Comparison of ENCODE assay signal across 21 cellular contexts in genomic region chr11:65942531-65942930, GRCh38. TPM values are rescaled to one million over a fixed set of nuclear protein-coding genes. Genes with fewer than 3 reads are reported as not detected.
A peak's percentile ranks its signal among the peaks of the same experiment; 100 is the strongest.
DNase-seq lines count a peak whose midpoint lies in the region; ATAC-seq and TF ChIP-seq lines count a peak whose summit lies in the region.
"Had no signal": no experiment of that assay in that cellular context is flagged by ENCODE, and none has a peak within 500 bp of the region (broad histone marks: within the 10 kb centered on the region; RNA-seq: fewer than 3 reads in every experiment).

No MANE protein-coding gene starts in this region.

- H2AFZ ChIP-seq in Karpas-422 (ENCODE audit: low read length): no peak overlapping the region
- H2AFZ ChIP-seq: GM23338 had no signal

- H3K9ac ChIP-seq in Karpas-422 (ENCODE audit: low read length): no peak overlapping the region

- H3K4me1 ChIP-seq in Karpas-422 (ENCODE audit: low read length): peaks cover 4% of the 10 kb centered on the region
- H3K4me1 ChIP-seq: HAP-1 had no signal

- H3K36me3 Mint-ChIP-seq in activated T-helper 17 cell treated with anti-CD3 and anti-CD28 coated beads, Interleukin-2, amount 50 U/mL, for 72 hours (ENCODE audit: low read depth): no peaks in the 10 kb centered on the region
- H3K36me3 Mint-ChIP-seq in neural crest cell (ENCODE audit: low read depth): no peaks in the 10 kb centered on the region
- H3K36me3 Mint-ChIP-seq: CD8-positive, alpha-beta memory T cell had no signal

- H3K27me3 ChIP-seq in Karpas-422 (ENCODE audit: low read length): no peaks in the 10 kb centered on the region

- no peak overlapping the region for H3K4me2 ChIP-seq in Karpas-422 (ENCODE audit: low read depth, low read length, poor library complexity, severe bottlenecking)
- H3K4me2 ChIP-seq: GM23338 had no signal

- H4K20me1 ChIP-seq in Karpas-422 (ENCODE audit: insufficient read depth, low read depth, low read length): no peaks in the 10 kb centered on the region

- no peaks in the 10 kb centered on the region for H3K79me2 ChIP-seq in Karpas-422 (ENCODE audit: low read length)

- no peaks in the 10 kb centered on the region for H3K27me3 Mint-ChIP-seq in activated T-helper 17 cell treated with anti-CD3 and anti-CD28 coated beads, Interleukin-2, amount 50 U/mL, for 72 hours
- peaks cover 6% of the 10 kb centered on the region for H3K27me3 Mint-ChIP-seq in neural crest cell (ENCODE audit: low read depth)
- H3K27me3 Mint-ChIP-seq: B cell had no signal

- H3K4me3 ChIP-seq in Karpas-422 (ENCODE audit: low read length): no peak overlapping the region
- H3K4me3 ChIP-seq: GM23338, HAP-1, SK-N-MC had no signal

- H3K4me1 Mint-ChIP-seq in activated T-helper 17 cell treated with anti-CD3 and anti-CD28 coated beads, Interleukin-2, amount 50 U/mL, for 72 hours: peaks cover 8% of the 10 kb centered on the region
- H3K4me1 Mint-ChIP-seq in neural crest cell: peaks cover 18% of the 10 kb centered on the region
- H3K4me1 Mint-ChIP-seq: CD8-positive, alpha-beta memory T cell had no signal

- no peak for DNase-seq in neural crest cell (ENCODE audit: low read depth, low spot score)
- DNase-seq in Karpas-422: no peak
- DNase-seq in NCI-H774 (lab: John Stamatoyannopoulos, UW): no peak
- DNase-seq: CD8-positive, alpha-beta memory T cell; DMS79 treated with DMSO at 0.1 percent for 48 hours; GF-D8; NCI-H1092 treated with DMSO at 0.1 percent for 48 hours; NCI-H1436; NCI-H187; NCI-H2081 treated with DMSO at 0.1 percent for 48 hours; NCI-H2171; NCI-H226; NCI-H510A; SIG-M5 had no signal

- no peak overlapping the region for H3K27ac ChIP-seq in Karpas-422 (ENCODE audit: low read length)
- H3K27ac ChIP-seq: C4-2B, SK-N-MC had no signal

- no peak overlapping the region for H3K4me3 Mint-ChIP-seq in activated T-helper 17 cell treated with anti-CD3 and anti-CD28 coated beads, Interleukin-2, amount 50 U/mL, for 72 hours
- H3K4me3 Mint-ChIP-seq in neural crest cell: no peak overlapping the region
- H3K4me3 Mint-ChIP-seq: B cell; CD8-positive, alpha-beta memory T cell; GM23338 had no signal

- no peaks in the 10 kb centered on the region for H3K36me3 ChIP-seq in Karpas-422 (ENCODE audit: insufficient read depth, low read length)
- H3K36me3 ChIP-seq: HAP-1 had no signal

- ATAC-seq in activated T-helper 17 cell treated with anti-CD3 and anti-CD28 coated beads, Interleukin-2, amount 50 U/mL, for 72 hours (replicated peaks): no peak
- no peak for ATAC-seq in HG03280 (IDR thresholded peaks at IDR 0.05; ENCODE audit: unreplicated experiment)
- ATAC-seq: GM23338 had no signal

- H3K27ac Mint-ChIP-seq in activated T-helper 17 cell treated with anti-CD3 and anti-CD28 coated beads, Interleukin-2, amount 50 U/mL, for 72 hours: peak overlapping the region; percentile 54
- peak overlapping the region; percentile 5 for H3K27ac Mint-ChIP-seq in neural crest cell (ENCODE audit: unreplicated experiment)
- H3K27ac Mint-ChIP-seq: B cell; CD8-positive, alpha-beta memory T cell; GM23338 had no signal

- no peak for TF ChIP-seq CTCF in neural crest cell (conservative IDR thresholded peaks at IDR 0.05)

- no peaks in the 10 kb centered on the region for H3K9me2 ChIP-seq in Karpas-422 (replicated peaks; ENCODE audit: insufficient read depth, low read length)

- no peaks in the 10 kb centered on the region for H3K9me3 Mint-ChIP-seq in activated T-helper 17 cell treated with anti-CD3 and anti-CD28 coated beads, Interleukin-2, amount 50 U/mL, for 72 hours
- H3K9me3 Mint-ChIP-seq in neural crest cell: no peaks in the 10 kb centered on the region
- H3K9me3 Mint-ChIP-seq: CD8-positive, alpha-beta memory T cell; GM23338 had no signal

- H3K9me3 ChIP-seq in Karpas-422 (ENCODE audit: low read length): no peaks in the 10 kb centered on the region
- H3K9me3 ChIP-seq: HAP-1 had no signal

RNA-seq across cellular contexts. Expression of gene TSGA10IP, which starts 2.7 kb away (rescaled TPM):
- not detected for total RNA-seq in activated T-helper 17 cell treated with anti-CD3 and anti-CD28 coated beads, Interleukin-2, amount 50 U/mL, for 72 hours
- 1.8 and 2.7 TPM in 2 replicates for total RNA-seq in neural crest cell
- not detected in 2 replicates for total RNA-seq in Karpas-422 (2014; rRNA removed; shearing (Covaris generic); ENCODE audit: low replicate concordance)
- total RNA-seq: B cell; CD8-positive, alpha-beta memory T cell had no signal

RNA-seq across cellular contexts. Expression of gene SART1, which starts 19.0 kb away (rescaled TPM):
- total RNA-seq in activated T-helper 17 cell treated with anti-CD3 and anti-CD28 coated beads, Interleukin-2, amount 50 U/mL, for 72 hours: 10 to 100 TPM; 44.7 to 51.3 TPM
- total RNA-seq in neural crest cell: 64.7 and 66.4 TPM in 2 replicates
- total RNA-seq in Karpas-422 (2014; rRNA removed; shearing (Covaris generic); ENCODE audit: low replicate concordance): 23.1 and 63.2 TPM in 2 replicates

RNA-seq across cellular contexts. Expression of gene DRAP1, which starts 23.3 kb away (rescaled TPM):
- 10 to 100 TPM; 85.3 to 94.5 TPM for total RNA-seq in activated T-helper 17 cell treated with anti-CD3 and anti-CD28 coated beads, Interleukin-2, amount 50 U/mL, for 72 hours
- 101 and 110 TPM in 2 replicates for total RNA-seq in neural crest cell
- 66.2 and 111 TPM in 2 replicates for total RNA-seq in Karpas-422 (2014; rRNA removed; shearing (Covaris generic); ENCODE audit: low replicate concordance)

RNA-seq across cellular contexts. Expression of gene C11orf68, which starts 23.7 kb away (rescaled TPM):
- total RNA-seq in activated T-helper 17 cell treated with anti-CD3 and anti-CD28 coated beads, Interleukin-2, amount 50 U/mL, for 72 hours: 10 to 100 TPM; 20.9 to 30.1 TPM
- 25.7 and 27.2 TPM in 2 replicates for total RNA-seq in neural crest cell
- 7.3 and 11.0 TPM in 2 replicates for total RNA-seq in Karpas-422 (2014; rRNA removed; shearing (Covaris generic); ENCODE audit: low replicate concordance)

RNA-seq across cellular contexts. Expression of gene FOSL1, which starts 42.3 kb away (rescaled TPM):
- 10 to 100 TPM; 18.7 to 24.8 TPM for total RNA-seq in activated T-helper 17 cell treated with anti-CD3 and anti-CD28 coated beads, Interleukin-2, amount 50 U/mL, for 72 hours
- 4.2 and 4.7 TPM in 2 replicates for total RNA-seq in neural crest cell
- not detected in 2 replicates for total RNA-seq in Karpas-422 (2014; rRNA removed; shearing (Covaris generic); ENCODE audit: low replicate concordance)
- total RNA-seq: B cell had no signal
